ENCODE assay signal across 22 cellular contexts in the genomic region with DNA sequence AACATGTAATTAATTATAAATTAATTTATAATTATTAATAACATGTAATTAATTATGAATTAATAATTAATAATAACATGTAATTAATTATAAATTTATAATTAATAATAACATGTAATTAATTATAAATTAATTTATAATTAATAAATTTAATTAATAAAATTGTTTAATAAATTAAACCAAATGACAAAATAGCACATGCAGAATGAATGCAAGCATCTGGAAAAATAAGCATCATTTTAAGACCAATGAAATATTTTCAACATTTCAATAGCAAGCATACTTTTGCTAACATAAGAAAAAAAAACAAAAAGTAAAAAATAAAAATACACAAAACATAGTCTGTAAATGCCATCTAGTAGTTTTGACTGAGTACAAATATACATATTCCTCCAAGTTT. TPM values are rescaled to one million over a fixed set of nuclear protein-coding genes. Genes with fewer than 3 reads are reported as not detected.
DNase-seq lines count a peak whose midpoint lies in the region; ATAC-seq, FAIRE-seq and TF ChIP-seq lines count a peak whose summit lies in the region.
"Had no signal": no experiment of that assay in that cellular context is flagged by ENCODE, and none has a peak within 500 bp of the region (broad histone marks: within the 10 kb centered on the region; RNA-seq: fewer than 3 reads in every experiment).

No MANE protein-coding gene starts in this region.

- H3K4me3 ChIP-seq in K562 (no peak overlapping the region), kidney (ENCODE audit: low read length in 2 of 2) (no peak overlapping the region), GM23338 (no peak overlapping the region)
- H3K4me3 ChIP-seq: BLaER1, GM23248 had no signal

- H3K9me3 ChIP-seq in K562 (replicated peaks; ENCODE audit: control insufficient read depth, insufficient read depth, low read depth, low read length) (no peaks in the 10 kb centered on the region), kidney (ENCODE audit: control insufficient read depth in 1 of 2, low read length in 2 of 2) (no peaks in the 10 kb centered on the region)
- H3K9me3 ChIP-seq: BLaER1, Caco-2 had no signal

- no peak overlapping the region for H3K4me3 Mint-ChIP-seq in GM23338
- H3K4me3 Mint-ChIP-seq: B cell; CD4-positive, CD25-positive, alpha-beta regulatory T cell; CD8-positive, alpha-beta T cell; H9 had no signal

- no peak overlapping the region for H3K9ac ChIP-seq in K562 (ENCODE audit: insufficient read depth in 1 of 2, low read depth in 2 of 2, low read length in 2 of 2)
- H3K9ac ChIP-seq in kidney (ENCODE audit: low read length in 2 of 2) = no peak overlapping the region
- H3K9ac ChIP-seq: BLaER1, GM23248 had no signal

- H3K4me2 ChIP-seq in K562 (ENCODE audit: insufficient read depth, low read length) (no peak overlapping the region), GM23338 (no peak overlapping the region)
- H3K4me2 ChIP-seq: BLaER1 had no signal

- H3K27ac Mint-ChIP-seq in GM23338 = no peak overlapping the region
- H3K27ac Mint-ChIP-seq: B cell; CD4-positive, CD25-positive, alpha-beta regulatory T cell; CD8-positive, alpha-beta T cell; H9 had no signal

- in situ Hi-C loops in K562 (cut with MboI) = no loop called here

- no peaks in the 10 kb centered on the region for H3K4me1 Mint-ChIP-seq in GM23338
- H3K4me1 Mint-ChIP-seq: B cell; CD4-positive, CD25-positive, alpha-beta regulatory T cell; H9 had no signal

- no peaks in the 10 kb centered on the region; the same call in 2 of the 3 replicates for H3K36me3 ChIP-seq in K562 (ENCODE audit: control insufficient read depth, insufficient read depth, low read length)
- H3K36me3 ChIP-seq in kidney (ENCODE audit: control insufficient read depth in 1 of 2, insufficient read depth in 2 of 2, low read length in 2 of 2) = no peaks in the 10 kb centered on the region
- no peaks in the 10 kb centered on the region for H3K36me3 ChIP-seq in GM23338 (ENCODE audit: insufficient read depth)
- H3K36me3 ChIP-seq: BLaER1 had no signal

- TF ChIP-seq EP300 in K562 (IDR thresholded peaks at IDR 0.05; ENCODE audit: low read length) = no peak

- intact Hi-C loops in K562 (cut with micrococcal nuclease) (loop anchor here (2.0 kb wide), 1 partner anchor 123 kb away; no protein-coding TSS in a partner anchor), kidney (cut with DNase I) (no loop called here)

- FAIRE-seq in A204.1 (lab: Jason Lieb, UNC) = peak; percentile 100
- peak; percentile 100 for FAIRE-seq in G401.6 (lab: Jason Lieb, UNC)
- no peak for FAIRE-seq in K562 (lab: Jason Lieb, UNC)
- FAIRE-seq in kidney (lab: Jason Lieb, UNC) = peak; percentile 100
- FAIRE-seq: GM12892 had no signal

- no peak for TF ChIP-seq RAD21 in K562 (CRISPR knock-in tag; conservative IDR thresholded peaks at IDR 0.05 in 1 of 2, IDR thresholded peaks at IDR 0.05 in 1 of 2)

- POLR2A ChIA-PET in K562 (lab: Yijun Ruan, JAX) = no interaction called here

- H3K79me2 ChIP-seq in K562 (ENCODE audit: control insufficient read depth, insufficient read depth, low read length) (peaks cover 19% of the 10 kb centered on the region; the same call in 1 of the 3 replicates), GM23338 (replicated peaks; ENCODE audit: insufficient read depth) (no peaks in the 10 kb centered on the region)

- no peak overlapping the region for H3K27ac ChIP-seq in K562 (ENCODE audit: extremely low read depth, low read depth, low read length)
- no peak overlapping the region for H3K27ac ChIP-seq in kidney (ENCODE audit: low read depth in 2 of 2, low read length in 2 of 2)
- no peak overlapping the region for H3K27ac ChIP-seq in GM23338 (ENCODE audit: low read depth)
- H3K27ac ChIP-seq: BLaER1, C4-2B, GM23248 had no signal

- H3F3A ChIP-seq in GM23338 (replicated peaks; ENCODE audit: low read depth) = no peaks in the 10 kb centered on the region

- H3K9me3 Mint-ChIP-seq in GM23338 = no peaks in the 10 kb centered on the region
- H3K9me3 Mint-ChIP-seq: CD8-positive, alpha-beta T cell; H9 had no signal

- H3K27me3 ChIP-seq in K562 (ENCODE audit: control insufficient read depth in 2 of 2, insufficient read depth in 2 of 2, low read length in 2 of 2) (no peaks in the 10 kb centered on the region), GM23338 (ENCODE audit: insufficient read depth) (no peaks in the 10 kb centered on the region)
- H3K27me3 ChIP-seq: BLaER1 had no signal

- no TSS peak for BruUV-seq in K562 (replicated peaks; lab: Mats Ljungman, UMichigan)

- ATAC-seq in K562 (no peak), GM23338 (no peak), HG02610 (IDR thresholded peaks at IDR 0.05; ENCODE audit: unreplicated experiment) (no peak)
- ATAC-seq: CD8-positive, alpha-beta T cell; HCT116 had no signal

- DNase-seq in K562 (ENCODE audit: extremely low read depth in 1 of 4, low spot score in 3 of 4) = no peak
- DNase-seq in kidney = no peak
- no peak for DNase-seq in GM23338 (ENCODE audit: low spot score)
- DNase-seq: Caco-2; CD4-positive, CD25-positive, alpha-beta regulatory T cell; CD8-positive, alpha-beta T cell; DMS153; DMS79 treated with DMSO at 0.1 percent for 48 hours; H9 had no signal

- no peaks in the 10 kb centered on the region for H3K36me3 Mint-ChIP-seq in GM23338 (ENCODE audit: low read depth)
- H3K36me3 Mint-ChIP-seq: CD4-positive, CD25-positive, alpha-beta regulatory T cell; CD8-positive, alpha-beta T cell had no signal

- H3K27me3 Mint-ChIP-seq in GM23338 (ENCODE audit: insufficient read depth, low read depth, poor library complexity) = no peaks in the 10 kb centered on the region
- H3K27me3 Mint-ChIP-seq: B cell; CD4-positive, CD25-positive, alpha-beta regulatory T cell had no signal

- no peaks in the 10 kb centered on the region for H3K9me2 ChIP-seq in GM23338 (ENCODE audit: insufficient read depth)

- H3K4me1 ChIP-seq in K562 (replicated peaks in 1 of 2; ENCODE audit: control insufficient read depth in 2 of 2, insufficient read depth in 2 of 2, low read length in 2 of 2) = peaks cover 0 to 16% of the 10 kb centered on the region in 2 experiments; a peak in 4 of 5 replicates
- no peaks in the 10 kb centered on the region for H3K4me1 ChIP-seq in kidney (ENCODE audit: control insufficient read depth in 1 of 2, insufficient read depth in 1 of 2, low read depth in 1 of 2, low read length in 2 of 2)
- H3K4me1 ChIP-seq in GM23338 (ENCODE audit: insufficient read depth) = no peaks in the 10 kb centered on the region
- H3K4me1 ChIP-seq: BLaER1 had no signal

- H2AFZ ChIP-seq in K562 (ENCODE audit: low read depth, low read length) (no peak overlapping the region), GM23338 (no peak overlapping the region)
- H2AFZ ChIP-seq: GM23248 had no signal

- no peak for TF ChIP-seq POLR2A in K562 (conservative IDR thresholded peaks at IDR 0.05)

- CTCF ChIA-PET in K562 (lab: Yijun Ruan, JAX; ENCODE audit: low intra/inter-chr PET ratio) = no interaction called here

- H3K9me1 ChIP-seq in K562 (ENCODE audit: control insufficient read depth, insufficient read depth, low read length) = no peaks in the 10 kb centered on the region

- H4K20me1 ChIP-seq in K562 (replicated peaks; ENCODE audit: control insufficient read depth, insufficient read depth, low read length) = no peaks in the 10 kb centered on the region
- H4K20me1 ChIP-seq in GM23338 (replicated peaks; ENCODE audit: insufficient read depth) = no peaks in the 10 kb centered on the region
- H4K20me1 ChIP-seq: BLaER1 had no signal

- TF ChIP-seq CTCF in K562 (IDR thresholded peaks at IDR 0.05 in 2 of 3, conservative IDR thresholded peaks at IDR 0.05 in 1 of 3; ENCODE audit: insufficient read depth in 2 of 3, low read depth in 1 of 3, low read length in 3 of 3) (no peak), kidney (IDR thresholded peaks at IDR 0.05; ENCODE audit: borderline replicate concordance, extremely low read depth, insufficient read depth) (no peak), GM23338 (conservative IDR thresholded peaks at IDR 0.05; ENCODE audit: low read depth in 2 of 2) (no peak)

TF ChIP-seq in K562, 482 proteins besides CTCF, POLR2A, EP300 and RAD21 (continues in another document):
- TF ChIP-seq DACH1 (IDR thresholded peaks at IDR 0.05; ENCODE audit: partially characterized antibody) (peak; percentile 72), MCM7 (IDR thresholded peaks at IDR 0.05) (peak in 1 of 2 experiments; percentile 78; a peak in 1 of 4 replicates), HSF4 (CRISPR knock-in tag; IDR thresholded peaks at IDR 0.05; ENCODE audit: borderline replicate concordance) (no peak), PHF8 (IDR thresholded peaks at IDR 0.05; ENCODE audit: borderline replicate concordance, low read length) (no peak)

TF ChIP-seq in GM23338, 12 proteins besides CTCF, POLR2A, EP300 and RAD21:
- TF ChIP-seq CREB1 (CRISPR knock-in tag; IDR thresholded peaks at IDR 0.05; ENCODE audit: low read depth) = no peak
- TF ChIP-seq JUNB (IDR thresholded peaks at IDR 0.05; ENCODE audit: unreplicated experiment) = no peak
- TF ChIP-seq ZNF331 (CRISPR knock-in tag; IDR thresholded peaks at IDR 0.05; ENCODE audit: low read depth) = no peak
- no peak for TF ChIP-seq STAT1 (IDR thresholded peaks at IDR 0.05; ENCODE audit: unreplicated experiment)
- no peak for TF ChIP-seq POLR2AphosphoS5 (IDR thresholded peaks at IDR 0.05; ENCODE audit: low read depth)

RNA-seq across cellular contexts. Expression of gene GYPE, which starts 21.8 kb away (rescaled TPM):
- total RNA-seq in K562 (2011; cell fraction: chromatin; rRNA removed; ENCODE audit: low replicate concordance) = 32.8 and 64.4 TPM in 2 replicates
- total RNA-seq in K562 (2011; cell fraction: nucleolus; rRNA removed) = 38.7 and 48.6 TPM in 2 replicates
- total RNA-seq in K562 (2011; cell fraction: nucleoplasm; rRNA removed) = 104 and 157 TPM in 2 replicates
- total RNA-seq in K562 (2014; rRNA removed) = 16.8 and 26.2 TPM in 2 replicates
- total RNA-seq in K562 (2014; rRNA removed; fragmentation: Illumina TruSeq; extraction: Trizol) = 43.7 and 48.4 TPM in 2 replicates
- total RNA-seq in K562 (2015; rRNA removed; fragmentation: Illumina TruSeq; extraction: Trizol) = 16.4 and 17.3 TPM in 2 replicates
- 33.9 and 36.0 TPM in 2 replicates for total RNA-seq in K562 (2021)
- polyA plus RNA-seq in K562 (2011; rRNA removed) = 108 and 121 TPM in 2 replicates
- 38.3 and 103 TPM in 2 replicates for polyA plus RNA-seq in K562 (2011; cell fraction: cytosol; rRNA removed)
- 27.2 and 52.4 TPM in 2 replicates for polyA plus RNA-seq in K562 (2011; cell fraction: nucleus; rRNA removed)
- 27.9 and 41.1 TPM in 2 replicates for polyA plus RNA-seq in K562 (2012)
- 53.6 and 64.6 TPM in 2 replicates for polyA plus RNA-seq in K562 (2014; fragmentation: Illumina TruSeq; extraction: Trizol)
- 10 to 100 TPM; 72.0 to 75.6 TPM for polyA plus RNA-seq in K562 (2014; fragmentation: Nextera tagmentation; extraction: Ambion mirVana)
- 34.1 and 43.0 TPM in 2 replicates for polyA plus RNA-seq in K562 (2014; rRNA removed)
- polyA minus RNA-seq in K562 (2011; rRNA and poly(A)+ RNA removed) = 70.6 and 77.4 TPM in 2 replicates
- 12.3 and 16.2 TPM in 2 replicates for polyA minus RNA-seq in K562 (2011; cell fraction: cytosol; rRNA and poly(A)+ RNA removed)
- polyA minus RNA-seq in K562 (2011; cell fraction: nucleus; rRNA and poly(A)+ RNA removed) = 11.3 and 27.3 TPM in 2 replicates
- 0.63 TPM for total RNA-seq in kidney
- polyA plus RNA-seq in kidney (ENCODE audit: insufficient read depth, low read depth, low replicate concordance) = 0.60 TPM
- total RNA-seq in GM23338 (2014; rRNA removed; shearing (Covaris generic)) = not detected in 2 replicates
- polyA plus RNA-seq in GM23338 (2016; fragmentation: Nextera tagmentation; extraction: Ambion mirVana) = 0.24 TPM in 1 of 2 replicates, not detected in the other
- total RNA-seq: A172; Caco-2; CD4-positive, CD25-positive, alpha-beta regulatory T cell; CD8-positive, alpha-beta T cell; Daoy; G401; H4; H9 had no signal

Comparison
In these comparisons a context has a peak if more than half of its experiments do, and no peak if none do; other contexts are left out.
1. RNA of gene GYPE, which starts 21.8 kb away (total RNA-seq): 16.4 to 157 TPM in K562; 0.63 TPM in kidney (single experiment) and not detected in GM23338; every median in the first group is over 10 times any median in the second.